Comparison of ENCODE assay signal across 21 cellular contexts in the genomic region with DNA sequence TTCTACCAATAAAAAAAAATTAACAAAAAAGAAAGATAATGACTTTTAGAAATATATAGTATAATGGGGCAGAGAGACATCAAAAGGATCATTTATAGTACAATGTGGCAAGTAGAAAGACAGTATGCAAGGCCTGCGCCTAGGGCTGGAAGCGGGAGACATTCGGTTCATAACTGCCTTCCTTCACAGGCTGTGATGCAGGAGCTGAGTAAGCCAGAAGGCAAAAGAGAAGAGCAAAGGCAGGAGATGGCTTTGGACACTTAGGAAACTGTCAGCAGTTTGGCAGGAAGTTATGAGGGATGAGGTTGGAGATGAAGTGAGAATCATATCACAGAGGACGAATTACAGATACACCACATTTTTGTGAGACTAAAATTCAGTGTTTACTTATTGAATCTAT.
DNase-seq lines count a peak whose midpoint lies in the region; ATAC-seq and TF ChIP-seq lines count a peak whose summit lies in the region.
"Had no signal": no experiment of that assay in that cellular context is flagged by ENCODE, and none has a peak within 500 bp of the region (broad histone marks: within the 10 kb centered on the region; RNA-seq: fewer than 3 reads in every experiment).

No MANE protein-coding gene starts in this region.

- CTCF ChIA-PET in HEK293 (lab: Yijun Ruan, JAX), result no interaction called here

- no peak for ATAC-seq in left colon
- no peak for ATAC-seq in HG03025 (IDR thresholded peaks at IDR 0.05; ENCODE audit: low FRiP score, unreplicated experiment)
- ATAC-seq: activated CD8-positive, alpha-beta T cell treated with anti-CD3 and anti-CD28 coated beads, Interleukin-2, amount 10 ng/mL, durations not matched to agents 7 days and 5 days; psoas muscle had no signal

- H3K4me3 Mint-ChIP-seq in neural crest cell, result no peak overlapping the region
- H3K4me3 Mint-ChIP-seq: activated CD8-positive, alpha-beta T cell treated with anti-CD3 and anti-CD28 coated beads, Interleukin-2, amount 10 ng/mL, durations not matched to agents 7 days and 5 days; CD14-positive monocyte had no signal

- peaks cover 96% of the 10 kb centered on the region for H3K79me2 ChIP-seq in ACC112 (ENCODE audit: control insufficient read depth, insufficient read depth, low read length, unreplicated experiment)

- TF ChIP-seq CTCF in HEK293 (tag by site-specific recombination; IDR thresholded peaks at IDR 0.05), result no peak
- TF ChIP-seq CTCF in neural crest cell (conservative IDR thresholded peaks at IDR 0.05), result no peak

- H3K36me3 ChIP-seq in ACC112 (ENCODE audit: insufficient read depth, low read length), result peaks cover 11% of the 10 kb centered on the region
- no peaks in the 10 kb centered on the region for H3K36me3 ChIP-seq in HEK293 (ENCODE audit: control insufficient read depth in 2 of 2, insufficient read depth in 1 of 2, low read length in 2 of 2)
- H3K36me3 ChIP-seq in esophagus (ENCODE audit: control insufficient read depth in 2 of 2, insufficient read depth in 2 of 2, low read length in 1 of 2), result no peaks in the 10 kb centered on the region

- intact Hi-C loops in left colon (cut with DNase I, micrococcal nuclease), result no loop called here

- peak overlapping the region; percentile 63 for H3K27ac Mint-ChIP-seq in neural crest cell (ENCODE audit: unreplicated experiment)
- H3K27ac Mint-ChIP-seq: activated CD8-positive, alpha-beta T cell treated with anti-CD3 and anti-CD28 coated beads, Interleukin-2, amount 10 ng/mL, durations not matched to agents 7 days and 5 days had no signal

- WGBS in esophagus, 2 donors, result 75 to 78% methylated on average over 4 of the region's 4 CpGs

- peaks cover 49% of the 10 kb centered on the region for H3K4me1 Mint-ChIP-seq in neural crest cell

- H3K4me3 ChIP-seq in ACC112 (ENCODE audit: low read depth, low read length) (no peak overlapping the region), HEK293 (ENCODE audit: low read depth, low read length) (no peak overlapping the region), esophagus (ENCODE audit: low read depth in 1 of 2, low read length in 2 of 2) (no peak overlapping the region)
- H3K4me3 ChIP-seq: psoas muscle, smooth muscle cell had no signal

- no peaks in the 10 kb centered on the region for H3K27me3 ChIP-seq in ACC112 (ENCODE audit: insufficient read depth, low read length)
- no peaks in the 10 kb centered on the region for H3K27me3 ChIP-seq in esophagus (ENCODE audit: control insufficient read depth in 1 of 2, insufficient read depth in 2 of 2, low read length in 2 of 2)

- H3K4me1 ChIP-seq in ACC112 (ENCODE audit: control insufficient read depth, insufficient read depth, low read length, unreplicated experiment) (peaks cover 66% of the 10 kb centered on the region), HEK293 (ENCODE audit: control insufficient read depth, insufficient read depth, low read length) (peaks cover 31% of the 10 kb centered on the region), esophagus (ENCODE audit: control insufficient read depth in 2 of 2, insufficient read depth in 2 of 2, low read length in 1 of 2) (no peaks in the 10 kb centered on the region)

- H2AFZ ChIP-seq in ACC112 (ENCODE audit: low read length, unreplicated experiment), result no peak overlapping the region

- no peaks in the 10 kb centered on the region for H3K27me3 Mint-ChIP-seq in neural crest cell (ENCODE audit: low read depth)

- no peak for DNase-seq in neural crest cell (ENCODE audit: low read depth, low spot score)
- no peak for DNase-seq in left colon
- no peak for DNase-seq in NCI-H2107 treated with DMSO at 0.1 percent for 48 hours (lab: John Stamatoyannopoulos, UW; ENCODE audit: unreplicated experiment)
- DNase-seq: activated CD4-positive, CD25-positive, alpha-beta regulatory T cell treated with anti-CD3 and anti-CD28 coated beads, Interleukin-2, amount 50 U/mL, for 72 hours; activated CD8-positive, alpha-beta T cell treated with anti-CD3 and anti-CD28 coated beads, Interleukin-2, amount 10 ng/mL, durations not matched to agents 7 days and 5 days; activated effector memory CD4-positive, alpha-beta T cell treated with anti-CD3 and anti-CD28 coated beads, Interleukin-2, amount 50 U/mL, for 16 hours; cerebellar nuclear complex; islet precursor cell; NCI-H1048; NCI-H1694 treated with DMSO at 0.1 percent for 48 hours; NCI-H2227 treated with DMSO at 0.1 percent for 48 hours; NCI-H748 treated with DMSO at 0.1 percent for 48 hours; psoas muscle; stimulated activated CD4-positive, alpha-beta T cell treated with anti-CD3 and anti-CD28 coated beads, Interleukin-2, amount 100 ng/mL, for 24 hours; substantia nigra had no signal

- no peaks in the 10 kb centered on the region for H3K36me3 Mint-ChIP-seq in neural crest cell (ENCODE audit: low read depth)
- H3K36me3 Mint-ChIP-seq: CD14-positive monocyte had no signal

- H3K27ac ChIP-seq in ACC112 (ENCODE audit: low read depth, low read length) (peak overlapping the region; percentile 63), HEK293 (ENCODE audit: extremely low read depth, low read depth, low read length) (no peak overlapping the region), esophagus (ENCODE audit: low read depth in 2 of 2, low read length in 1 of 2) (peak overlapping the region; percentile 4 to 21)
- H3K27ac ChIP-seq: psoas muscle had no signal

- peaks cover 2% of the 10 kb centered on the region for H3K9me3 Mint-ChIP-seq in neural crest cell

- POLR2A ChIA-PET in HEK293 (lab: Yijun Ruan, JAX), result no interaction called here

- H3K9me3 ChIP-seq in HEK293 (ENCODE audit: control insufficient read depth, insufficient read depth, low read depth, low read length) (no peaks in the 10 kb centered on the region), esophagus (ENCODE audit: control insufficient read depth in 2 of 2, insufficient read depth in 1 of 2, low read depth in 1 of 2, low read length in 1 of 2) (no peaks in the 10 kb centered on the region)
- H3K9me3 ChIP-seq: psoas muscle had no signal

TF ChIP-seq in HEK293, 187 proteins besides CTCF, POLR2A, EP300 and RAD21:
- TF ChIP-seq, protein P1, sequence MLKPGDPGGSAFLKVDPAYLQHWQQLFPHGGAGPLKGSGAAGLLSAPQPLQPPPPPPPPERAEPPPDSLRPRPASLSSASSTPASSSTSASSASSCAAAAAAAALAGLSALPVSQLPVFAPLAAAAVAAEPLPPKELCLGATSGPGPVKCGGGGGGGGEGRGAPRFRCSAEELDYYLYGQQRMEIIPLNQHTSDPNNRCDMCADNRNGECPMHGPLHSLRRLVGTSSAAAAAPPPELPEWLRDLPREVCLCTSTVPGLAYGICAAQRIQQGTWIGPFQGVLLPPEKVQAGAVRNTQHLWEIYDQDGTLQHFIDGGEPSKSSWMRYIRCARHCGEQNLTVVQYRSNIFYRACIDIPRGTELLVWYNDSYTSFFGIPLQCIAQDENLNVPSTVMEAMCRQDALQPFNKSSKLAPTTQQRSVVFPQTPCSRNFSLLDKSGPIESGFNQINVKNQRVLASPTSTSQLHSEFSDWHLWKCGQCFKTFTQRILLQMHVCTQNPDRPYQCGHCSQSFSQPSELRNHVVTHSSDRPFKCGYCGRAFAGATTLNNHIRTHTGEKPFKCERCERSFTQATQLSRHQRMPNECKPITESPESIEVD (tag by site-specific recombination; IDR thresholded peaks at IDR 0.05), result no peak
- peak; percentile 60; the same call in 1 of the 2 replicates for TF ChIP-seq ZNF600 (tag by site-specific recombination; IDR thresholded peaks at IDR 0.05)
